8 cellular contexts compared by ENCODE assay signal in the genomic region with DNA sequence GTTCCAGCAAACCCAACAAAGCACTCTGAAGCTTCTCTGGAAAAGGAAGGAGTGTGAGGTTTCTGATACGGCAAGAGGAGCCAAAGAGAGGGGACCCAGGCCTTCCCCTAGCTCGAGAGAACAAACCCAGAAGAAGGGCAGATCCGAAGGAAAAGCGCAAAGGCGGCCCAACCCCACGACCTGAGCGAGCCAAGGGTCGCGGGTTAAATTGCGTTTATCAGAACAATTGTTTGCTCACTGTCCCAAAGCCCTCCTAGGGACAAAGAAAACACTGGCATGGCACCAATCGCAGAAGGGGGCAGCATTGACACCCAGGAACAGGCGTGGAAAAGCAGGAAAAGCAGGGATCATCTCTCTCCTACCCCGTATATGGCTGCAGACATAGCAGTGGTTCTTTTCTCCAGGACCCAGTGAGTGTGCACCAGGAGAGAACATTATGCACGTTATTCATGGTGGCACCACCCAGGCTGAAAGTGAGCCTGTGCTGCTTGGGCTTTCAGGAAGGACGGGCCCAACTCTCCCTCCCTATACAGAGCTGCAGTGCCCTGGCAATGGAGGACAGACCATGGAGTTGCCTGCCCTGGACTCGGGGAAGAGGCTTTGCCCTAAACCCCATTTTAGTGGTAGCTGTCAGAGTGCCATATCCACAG.
DNase-seq lines count a peak whose midpoint lies in the region; ATAC-seq, FAIRE-seq and TF ChIP-seq lines count a peak whose summit lies in the region.
"Not testable (repeated sequence)": the region's sequence is repeated elsewhere in the genome, so short reads cannot be mapped to it uniquely, and the experiment has no call there.

No MANE protein-coding gene starts in this region.

- BruUV-seq in Calu3 (replicated peaks; lab: Mats Ljungman, UMichigan); MCF 10A (replicated peaks; lab: Mats Ljungman, UMichigan): not testable (repeated sequence)

- intact Hi-C loops in Calu3 (cut with micrococcal nuclease; ENCODE audit: unreplicated experiment); activated CD4-positive, alpha-beta T cell treated with anti-CD3 and anti-CD28 coated beads for 36 hours (cut with DNase I, micrococcal nuclease); MCF 10A (cut with micrococcal nuclease); upper lobe of right lung (cut with DNase I): not testable (repeated sequence)

- POLR2A ChIA-PET in activated CD4-positive, alpha-beta T cell treated with anti-CD3 and anti-CD28 coated beads for 36 hours (lab: Charles Lee); MCF 10A (lab: Yijun Ruan, JAX): not testable (repeated sequence)

- not testable (repeated sequence) for ATAC-seq in activated CD4-positive, alpha-beta T cell treated with anti-CD3 and anti-CD28 coated beads for 36 hours
- ATAC-seq in upper lobe of right lung, result peak; percentile 50

- H3K4me1 Mint-ChIP-seq in Calu3 (ENCODE audit: low read depth, unreplicated experiment); activated CD4-positive, alpha-beta T cell treated with anti-CD3 and anti-CD28 coated beads for 36 hours; MCF 10A (ENCODE audit: insufficient read depth, unreplicated experiment); glutamatergic neuron (ENCODE audit: low read depth, unreplicated experiment): not testable (repeated sequence)

- H3K27me3 ChIP-seq in KMS-11 (ENCODE audit: insufficient read depth, low read depth); keratinocyte (ENCODE audit: control insufficient read depth, extremely low read depth, insufficient read depth, low read length); neuron (ENCODE audit: insufficient read depth, low read length); upper lobe of right lung: not testable (repeated sequence)

- dilution Hi-C loops in keratinocyte (cut with MboI; ENCODE audit: extremely low pct_ligation_motif_present, low sequenced_read_pairs), result not testable (repeated sequence)

- H2AFZ ChIP-seq in KMS-11 (ENCODE audit: low read depth), result peak overlapping the region; percentile 74; the same call in 1 of the 2 replicates
- H2AFZ ChIP-seq in keratinocyte (ENCODE audit: control insufficient read depth, low read length); neuron (ENCODE audit: low read depth, low read length): not testable (repeated sequence)

- H3K4me2 ChIP-seq in KMS-11 (peak overlapping the region; percentile 31; the same call in 1 of the 2 replicates), keratinocyte (ENCODE audit: control insufficient read depth, extremely low read depth, insufficient read depth, low read depth, low read length) (peak overlapping the region; percentile 22)

- H3K79me2 ChIP-seq in KMS-11 (ENCODE audit: insufficient read depth, low read depth); keratinocyte (ENCODE audit: control insufficient read depth, insufficient read depth, low read length): not testable (repeated sequence)

- peak overlapping the region; percentile 70 for H3K4me3 Mint-ChIP-seq in Calu3 (ENCODE audit: low read depth, unreplicated experiment)
- peak overlapping the region; percentile 43 for H3K4me3 Mint-ChIP-seq in activated CD4-positive, alpha-beta T cell treated with anti-CD3 and anti-CD28 coated beads for 36 hours
- H3K4me3 Mint-ChIP-seq in MCF 10A (ENCODE audit: unreplicated experiment), result peak overlapping the region; percentile 33
- peak overlapping the region; percentile 49 for H3K4me3 Mint-ChIP-seq in glutamatergic neuron (ENCODE audit: unreplicated experiment)

- DNase-seq in Calu3 (peak; percentile 1), upper lobe of right lung (peak; percentile 28)
- DNase-seq in activated CD4-positive, alpha-beta T cell treated with anti-CD3 and anti-CD28 coated beads for 36 hours, result peak; percentile 2
- not testable (repeated sequence) for DNase-seq in MCF 10A (ENCODE audit: unreplicated experiment); glutamatergic neuron; keratinocyte (ENCODE audit: low read depth, low spot score)

- not testable (repeated sequence) for H3K9me3 Mint-ChIP-seq in Calu3 (ENCODE audit: low read depth, unreplicated experiment); activated CD4-positive, alpha-beta T cell treated with anti-CD3 and anti-CD28 coated beads for 36 hours (ENCODE audit: low read depth); MCF 10A (ENCODE audit: unreplicated experiment); glutamatergic neuron (ENCODE audit: unreplicated experiment)

- H3K4me1 ChIP-seq in KMS-11 (ENCODE audit: low read depth, poor library complexity, severe bottlenecking); keratinocyte (ENCODE audit: control insufficient read depth, extremely low read depth, insufficient read depth, low read length); neuron (ENCODE audit: insufficient read depth, low read length); upper lobe of right lung: not testable (repeated sequence)

- H3K4me3 ChIP-seq in KMS-11 (IDR thresholded peaks at IDR 0.05; ENCODE audit: insufficient read depth, low read depth, low read length), result peak overlapping the region; percentile 78
- peak overlapping the region in 2 of 3 experiments; percentile 5 to 27 for H3K4me3 ChIP-seq in keratinocyte (ENCODE audit: control insufficient read depth in 2 of 3, extremely low read depth in 1 of 3, insufficient read depth in 2 of 3, low read depth in 1 of 3, low read length in 3 of 3)
- peak overlapping the region; percentile 33 for H3K4me3 ChIP-seq in neuron (ENCODE audit: low read length)
- H3K4me3 ChIP-seq in upper lobe of right lung, result peak overlapping the region; percentile 32

- not testable (repeated sequence) for H3K27me3 Mint-ChIP-seq in Calu3 (ENCODE audit: unreplicated experiment); activated CD4-positive, alpha-beta T cell treated with anti-CD3 and anti-CD28 coated beads for 36 hours; MCF 10A (ENCODE audit: insufficient read depth, unreplicated experiment); glutamatergic neuron (ENCODE audit: unreplicated experiment)

- H3K9ac ChIP-seq in KMS-11; keratinocyte (ENCODE audit: control insufficient read depth, extremely low read depth, insufficient read depth, low read length): not testable (repeated sequence)

- CTCF ChIA-PET in Calu3 (lab: Charles Lee); activated CD4-positive, alpha-beta T cell treated with anti-CD3 and anti-CD28 coated beads for 36 hours (lab: Charles Lee); MCF 10A (lab: Yijun Ruan, JAX): not testable (repeated sequence)

- not testable (repeated sequence) for H3K36me3 Mint-ChIP-seq in Calu3 (ENCODE audit: insufficient read depth, unreplicated experiment); activated CD4-positive, alpha-beta T cell treated with anti-CD3 and anti-CD28 coated beads for 36 hours (ENCODE audit: low read depth); MCF 10A (ENCODE audit: insufficient read depth, unreplicated experiment); glutamatergic neuron (ENCODE audit: unreplicated experiment)

- not testable (repeated sequence) for H3K36me3 ChIP-seq in KMS-11 (ENCODE audit: insufficient read depth); keratinocyte (ENCODE audit: control insufficient read depth in 2 of 2, extremely low read depth in 1 of 2, insufficient read depth in 2 of 2, low read length in 2 of 2); neuron (ENCODE audit: insufficient read depth, low read length); upper lobe of right lung

- not testable (repeated sequence) for FAIRE-seq in keratinocyte (lab: Jason Lieb, UNC)

- H4K20me1 ChIP-seq in KMS-11 (ENCODE audit: insufficient read depth); keratinocyte (ENCODE audit: control insufficient read depth, extremely low read depth, insufficient read depth, low read length): not testable (repeated sequence)

- not testable (repeated sequence) for H3K27ac Mint-ChIP-seq in Calu3 (ENCODE audit: unreplicated experiment); activated CD4-positive, alpha-beta T cell treated with anti-CD3 and anti-CD28 coated beads for 36 hours; MCF 10A (ENCODE audit: low read depth, unreplicated experiment); glutamatergic neuron (ENCODE audit: unreplicated experiment)

- not testable (repeated sequence) for H3K9me1 ChIP-seq in keratinocyte (ENCODE audit: control insufficient read depth, extremely low read depth, insufficient read depth, low read length)

- not testable (repeated sequence) for H3K27ac ChIP-seq in KMS-11; keratinocyte (ENCODE audit: control insufficient read depth, insufficient read depth, low read length); upper lobe of right lung

- H3K9me3 ChIP-seq in keratinocyte (ENCODE audit: control insufficient read depth, low read depth, low read length); neuron (ENCODE audit: low read length); upper lobe of right lung: not testable (repeated sequence)

- TF ChIP-seq CTCF in Calu3 (IDR thresholded peaks at IDR 0.05; ENCODE audit: unreplicated experiment); KMS-11 (conservative IDR thresholded peaks at IDR 0.05; ENCODE audit: low read depth, low read length); MCF 10A (IDR thresholded peaks at IDR 0.05; ENCODE audit: unreplicated experiment); glutamatergic neuron (IDR thresholded peaks at IDR 0.05; ENCODE audit: partially characterized antibody, unreplicated experiment); keratinocyte (optimal IDR thresholded peaks at IDR 0.05 in 1 of 3, IDR thresholded peaks at IDR 0.05 in 1 of 3, conservative IDR thresholded peaks at IDR 0.05 in 1 of 3; ENCODE audit: extremely low read depth in 1 of 3, insufficient read depth in 2 of 3, low read length in 3 of 3); upper lobe of right lung (IDR thresholded peaks at IDR 0.05): not testable (repeated sequence)

Comparison
In these comparisons a context has a peak if more than half of its experiments do, and no peak if none do; other contexts are left out.
1. H3K4me3 ChIP-seq: peak in every context shown above with its lines; median percentile 78 in KMS-11; 33 in neuron; 32 in upper lobe of right lung; 16 in keratinocyte.